Comparison of ENCODE assay signal across 11 cellular contexts in the genomic region with DNA sequence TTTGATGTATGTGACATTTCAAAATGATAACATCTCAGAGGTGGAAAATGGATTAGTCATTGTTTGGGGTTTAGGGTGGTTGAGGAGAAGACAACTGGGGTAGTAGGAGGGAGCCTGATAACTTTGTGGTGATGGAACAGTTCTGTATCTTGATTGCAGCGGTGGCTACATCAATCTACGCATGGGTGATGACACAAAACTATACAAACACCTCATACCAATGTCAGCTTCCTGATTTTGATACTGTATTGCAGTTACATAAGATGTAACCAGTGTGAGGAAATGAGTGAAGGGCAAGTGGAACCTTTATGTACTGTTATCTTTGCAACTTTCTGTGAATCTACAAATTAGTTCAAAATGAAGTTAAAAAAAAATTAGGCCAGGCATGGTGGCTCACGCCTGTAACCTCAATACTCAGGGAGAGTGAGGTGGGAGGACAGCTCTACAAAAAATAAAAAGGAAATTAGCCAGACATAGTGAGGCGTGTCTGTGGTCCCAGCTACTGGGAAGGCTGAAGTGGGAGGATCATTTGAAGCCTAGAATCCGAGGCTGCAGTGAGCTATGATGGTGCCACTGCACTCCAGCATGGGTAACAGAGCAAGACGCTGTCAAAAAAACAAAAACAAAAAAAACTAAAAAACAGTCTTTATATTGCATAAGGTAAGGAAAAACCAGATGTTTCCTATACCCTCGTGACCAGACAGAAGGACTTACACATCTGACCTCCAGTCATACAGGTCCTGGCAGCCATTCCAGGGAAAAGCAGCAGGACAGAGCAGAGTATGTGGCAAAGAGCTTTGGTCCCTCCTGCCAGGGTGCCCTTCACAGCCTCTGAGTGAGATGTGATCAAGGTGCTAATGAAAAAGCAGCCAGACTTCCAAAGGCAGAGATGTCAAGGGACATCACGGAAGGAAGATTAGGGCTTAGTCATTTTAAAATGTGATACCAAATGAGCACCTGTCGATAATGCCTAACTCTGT. TPM values are rescaled to one million over a fixed set of nuclear protein-coding genes. Genes with fewer than 3 reads are reported as not detected.
A peak's percentile ranks its signal among the peaks of the same experiment; 100 is the strongest.
DNase-seq lines count a peak whose midpoint lies in the region; ATAC-seq and TF ChIP-seq lines count a peak whose summit lies in the region.
"Had no signal": no experiment of that assay in that cellular context is flagged by ENCODE, and none has a peak within 500 bp of the region (broad histone marks: within the 10 kb centered on the region; RNA-seq: fewer than 3 reads in every experiment).

No MANE protein-coding gene starts in this region.

- peak; percentile 97 for ATAC-seq in activated CD4-positive, alpha-beta T cell treated with anti-CD3 and anti-CD28 coated beads for 36 hours
- no peak for ATAC-seq in GM21515 (IDR thresholded peaks at IDR 0.05; ENCODE audit: unreplicated experiment)

- POLR2A ChIA-PET in activated CD4-positive, alpha-beta T cell treated with anti-CD3 and anti-CD28 coated beads for 36 hours (lab: Charles Lee): interaction anchor here (0.7 to 0.9 kb wide), 2 partner anchors 29 to 188 kb away, joined by 3 read pairs; no protein-coding TSS in a partner anchor

- CTCF ChIA-PET in activated CD4-positive, alpha-beta T cell treated with anti-CD3 and anti-CD28 coated beads for 36 hours (lab: Charles Lee): interaction anchor here (0.6 to 1.4 kb wide), 2 partner anchors 36 to 1323 kb away, joined by 4 to 5 read pairs; no protein-coding TSS in a partner anchor

- peaks cover 18% of the 10 kb centered on the region for H3K4me1 Mint-ChIP-seq in activated CD4-positive, alpha-beta T cell treated with anti-CD3 and anti-CD28 coated beads for 36 hours

- H3K27ac Mint-ChIP-seq in activated CD4-positive, alpha-beta T cell treated with anti-CD3 and anti-CD28 coated beads for 36 hours: peak overlapping the region; percentile 67
- H3K27ac Mint-ChIP-seq: mesothelial cell of epicardium had no signal

- H3K9me3 Mint-ChIP-seq in activated CD4-positive, alpha-beta T cell treated with anti-CD3 and anti-CD28 coated beads for 36 hours (ENCODE audit: low read depth): no peaks in the 10 kb centered on the region

- peak; percentile 6 to 39 for DNase-seq in activated CD4-positive, alpha-beta T cell treated with anti-CD3 and anti-CD28 coated beads for 24 hours (ENCODE audit: low read depth in 2 of 2)
- DNase-seq in activated CD4-positive, alpha-beta T cell treated with anti-CD3 and anti-CD28 coated beads for 1 hour: no peak
- peak; percentile 63 for DNase-seq in activated CD4-positive, alpha-beta T cell treated with anti-CD3 and anti-CD28 coated beads for 36 hours
- DNase-seq in fibroblast of villous mesenchyme (ENCODE audit: low read depth) (peak; percentile 55), NCI-H2029 treated with DMSO at 0.1 percent for 48 hours (lab: John Stamatoyannopoulos, UW) (no peak), NCI-H2227 (lab: John Stamatoyannopoulos, UW; ENCODE audit: unreplicated experiment) (no peak)
- peak; percentile 40 for DNase-seq in stimulated activated naive CD4-positive, alpha-beta T cell treated with Interleukin-2 at 50 U/mL for 16 hours (lab: John Stamatoyannopoulos, UW)
- DNase-seq: dorsolateral prefrontal cortex, SHP77 treated with DMSO at 0.1 percent for 48 hours had no signal

- H3K36me3 Mint-ChIP-seq in activated CD4-positive, alpha-beta T cell treated with anti-CD3 and anti-CD28 coated beads for 36 hours (ENCODE audit: low read depth): no peaks in the 10 kb centered on the region

- intact Hi-C loops in activated CD4-positive, alpha-beta T cell treated with anti-CD3 and anti-CD28 coated beads for 36 hours (cut with DNase I, micrococcal nuclease): loop anchor here (1.0 kb wide), 3 partner anchors 29 to 51 kb away; a partner anchor contains a TSS

- peak overlapping the region; percentile 9 for H3K4me3 Mint-ChIP-seq in activated CD4-positive, alpha-beta T cell treated with anti-CD3 and anti-CD28 coated beads for 36 hours
- H3K4me3 Mint-ChIP-seq: mesothelial cell of epicardium had no signal

- no peak overlapping the region for H3K4me3 ChIP-seq in fibroblast of villous mesenchyme (ENCODE audit: low read depth, low read length)
- H3K4me3 ChIP-seq: dorsolateral prefrontal cortex had no signal

- H3K27me3 Mint-ChIP-seq in activated CD4-positive, alpha-beta T cell treated with anti-CD3 and anti-CD28 coated beads for 36 hours: peaks cover 15% of the 10 kb centered on the region

- no peak for TF ChIP-seq CTCF in fibroblast of villous mesenchyme (IDR thresholded peaks at IDR 0.05; ENCODE audit: insufficient read depth, low read depth, low read length)

RNA-seq across cellular contexts. Expression of a gene that starts 50.8 kb away (rescaled TPM):
- total RNA-seq in activated CD4-positive, alpha-beta T cell treated with anti-CD3 and anti-CD28 coated beads for 36 hours: 1 to 10 TPM in 1 of 2 experiments, under 1 TPM in 1; 0.75 to 1.2 TPM
- total RNA-seq in fibroblast of villous mesenchyme: 33.2 and 36.1 TPM in 2 replicates

Comparison
In these comparisons a context has a peak if more than half of its experiments do, and no peak if none do; other contexts are left out.
1. DNase-seq: peak in activated CD4-positive, alpha-beta T cell treated with anti-CD3 and anti-CD28 coated beads for 24 hours (2 of 2), activated CD4-positive, alpha-beta T cell treated with anti-CD3 and anti-CD28 coated beads for 36 hours (single experiment), fibroblast of villous mesenchyme (single experiment) and stimulated activated naive CD4-positive, alpha-beta T cell treated with Interleukin-2 at 50 U/mL for 16 hours (single experiment); none in activated CD4-positive, alpha-beta T cell treated with anti-CD3 and anti-CD28 coated beads for 1 hour (single experiment), NCI-H2029 treated with DMSO at 0.1 percent for 48 hours (single experiment) and NCI-H2227 (single experiment).
2. RNA of a gene that starts 50.8 kb away (total RNA-seq): 33.2 to 36.1 TPM in fibroblast of villous mesenchyme; 0.75 to 1.2 TPM in activated CD4-positive, alpha-beta T cell treated with anti-CD3 and anti-CD28 coated beads for 36 hours; every median in the first group is over 10 times any median in the second.